7 cellular contexts compared by ENCODE assay signal in the genomic region with DNA sequence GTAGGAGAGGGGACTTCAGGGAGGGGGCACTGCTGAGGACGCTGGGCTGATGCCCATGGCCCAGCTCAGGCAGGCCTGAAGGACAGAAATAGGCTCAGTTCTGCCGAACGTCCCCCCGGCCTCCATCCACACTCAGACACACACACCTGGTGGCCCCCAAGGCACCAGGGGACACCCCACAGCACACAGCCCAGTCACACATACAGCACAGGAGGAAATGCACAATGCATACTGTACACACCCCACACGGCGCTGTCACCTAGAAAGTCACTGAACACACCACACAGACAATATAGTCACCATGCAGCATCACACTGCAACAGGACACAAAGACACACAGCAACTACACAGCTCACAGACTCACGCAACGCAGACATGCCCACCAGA. TPM values are rescaled to one million over a fixed set of nuclear protein-coding genes. Genes with fewer than 3 reads are reported as not detected.
DNase-seq lines count a peak whose midpoint lies in the region; ATAC-seq and TF ChIP-seq lines count a peak whose summit lies in the region.

No MANE protein-coding gene starts in this region.

- H3K27ac ChIP-seq in SK-N-MC (no peak overlapping the region), adrenal gland (no peak overlapping the region)

- 55 to 75% (median 73%) methylated on average over 5 to 8 of the region's 8 CpGs for WGBS in adrenal gland, 4 donors

- H3K4me1 ChIP-seq in endocrine pancreas (ENCODE audit: control insufficient read depth, insufficient read depth, low read length) = no peaks in the 10 kb centered on the region
- peaks cover 0 to 8% of the 10 kb centered on the region in 2 donors for H3K4me1 ChIP-seq in adrenal gland (replicated peaks in 1 of 2)

- H3K27me3 ChIP-seq in H7 (ENCODE audit: control insufficient read depth, insufficient read depth, low read length) (no peaks in the 10 kb centered on the region), endocrine pancreas (ENCODE audit: control insufficient read depth, insufficient read depth, low read length) (no peaks in the 10 kb centered on the region), adrenal gland (no peaks in the 10 kb centered on the region)

- ATAC-seq in sciatic nerve = no peak

- TF ChIP-seq POLR2A in adrenal gland (IDR thresholded peaks at IDR 0.05) = no peak

- H3K36me3 ChIP-seq in H7 (replicated peaks; ENCODE audit: control insufficient read depth, insufficient read depth, low read length) (no peaks in the 10 kb centered on the region; the same call in none of the 2 replicates), SK-N-MC (ENCODE audit: insufficient read depth, low read length) (no peaks in the 10 kb centered on the region), endocrine pancreas (ENCODE audit: control insufficient read depth, insufficient read depth, low read length) (no peaks in the 10 kb centered on the region), adrenal gland (replicated peaks in 1 of 2) (no peaks in the 10 kb centered on the region)

- no peak for TF ChIP-seq CTCF in adrenal gland (IDR thresholded peaks at IDR 0.05)

- intact Hi-C loops in adrenal gland (cut with DNase I) (no loop called here), sciatic nerve (cut with DNase I) (no loop called here)

- peak; percentile 57 for DNase-seq in H7
- DNase-seq in SK-N-MC (ENCODE audit: low read depth, low spot score) = no peak
- peak; percentile 49 for DNase-seq in stimulated activated CD4-positive, alpha-beta T cell treated with anti-CD3 and anti-CD28 coated beads, Interleukin-1b, Interleukin-23, amount 100 ng/mL, for 48 hours
- no peak for DNase-seq in adrenal gland
- no peak for DNase-seq in sciatic nerve (ENCODE audit: low spot score)
- no peak for DNase-seq in NCI-H1694 (lab: John Stamatoyannopoulos, UW)

- H3K9me3 ChIP-seq in SK-N-MC (ENCODE audit: low read depth, low read length) = no peaks in the 10 kb centered on the region
- H3K9me3 ChIP-seq in endocrine pancreas (ENCODE audit: control insufficient read depth, low read length) = no peaks in the 10 kb centered on the region
- H3K9me3 ChIP-seq in adrenal gland (replicated peaks in 1 of 3) = no peaks in the 10 kb centered on the region

- H3K9ac ChIP-seq in SK-N-MC (ENCODE audit: insufficient read length) (peak overlapping the region; percentile 14), endocrine pancreas (ENCODE audit: control insufficient read depth, insufficient read depth, low read length) (peak overlapping the region; percentile 73)

- H3K4me3 ChIP-seq in H7 (ENCODE audit: insufficient read depth, low read depth, low read length) = peak overlapping the region; percentile 23; the same call in 1 of the 2 replicates
- H3K4me3 ChIP-seq in SK-N-MC = peak overlapping the region; percentile 54; the same call in 1 of the 2 replicates
- peak overlapping the region; percentile 49 for H3K4me3 ChIP-seq in endocrine pancreas (ENCODE audit: control insufficient read depth, insufficient read depth, low read length)
- no peak overlapping the region for H3K4me3 ChIP-seq in adrenal gland

RNA-seq across cellular contexts. Expression of gene SYTL1, which starts 0.6 kb away (rescaled TPM):
- 5.6 and 6.4 TPM in 2 replicates for total RNA-seq in H7 (2014; rRNA removed; shearing (Covaris generic))
- 1 to 10 TPM in 3 of 8 donors, under 1 TPM in 4, not detected in 1; 0.43 to 2.0 (median 0.99) TPM for total RNA-seq in adrenal gland
- 10 to 100 TPM in 1 of 3 donors, 1 to 10 TPM in 1, not detected in 1; 3.0 to 10.9 TPM for polyA plus RNA-seq in adrenal gland
- total RNA-seq in sciatic nerve = 3.5 TPM

RNA-seq across cellular contexts. Expression of gene TMEM222, which starts 20.4 kb away (rescaled TPM):
- 41.0 and 53.4 TPM in 2 replicates for total RNA-seq in H7 (2014; rRNA removed; shearing (Covaris generic))
- total RNA-seq in adrenal gland = 10 to 100 TPM; 30.7 to 63.5 (median 49.8) TPM
- 10 to 100 TPM; 38.8 to 73.2 (median 66.8) TPM for polyA plus RNA-seq in adrenal gland
- 37.8 TPM for total RNA-seq in sciatic nerve

RNA-seq across cellular contexts. Expression of gene MAP3K6, which starts 24.4 kb away (rescaled TPM):
- 10.7 and 14.6 TPM in 2 replicates for total RNA-seq in H7 (2014; rRNA removed; shearing (Covaris generic))
- total RNA-seq in adrenal gland = 10 to 100 TPM; 10.5 to 48.2 (median 26.6) TPM
- 100 to 1,000 TPM in 1 of 3 donors, 10 to 100 TPM in 2; 14.2 to 136 (median 83.9) TPM for polyA plus RNA-seq in adrenal gland
- 88.4 TPM for total RNA-seq in sciatic nerve

RNA-seq across cellular contexts. Expression of gene FCN3, which starts 32.2 kb away (rescaled TPM):
- total RNA-seq in H7 (2014; rRNA removed; shearing (Covaris generic)) = 0.14 TPM in 1 of 2 replicates, not detected in the other
- total RNA-seq in adrenal gland = 10 to 100 TPM; 14.8 to 83.3 (median 44.8) TPM
- 10 to 100 TPM; 17.0 to 72.8 (median 23.2) TPM for polyA plus RNA-seq in adrenal gland
- 1.2 TPM for total RNA-seq in sciatic nerve

RNA-seq across cellular contexts. Expression of gene CD164L2, which starts 40.7 kb away (rescaled TPM):
- 1.7 and 3.8 TPM in 2 replicates for total RNA-seq in H7 (2014; rRNA removed; shearing (Covaris generic))
- total RNA-seq in adrenal gland (1 to 10 TPM in 1 of 8 donors, under 1 TPM in 2, not detected in 5; 0.18 to 2.6 (median 0.65) TPM), sciatic nerve (not detected)
- under 1 TPM in 2 of 3 donors, not detected in 1; 0.13 to 0.16 TPM for polyA plus RNA-seq in adrenal gland

Comparison
In these comparisons a context has a peak if more than half of its experiments do, and no peak if none do; other contexts are left out.
1. DNase-seq: peak in H7 (single experiment) and stimulated activated CD4-positive, alpha-beta T cell treated with anti-CD3 and anti-CD28 coated beads, Interleukin-1b, Interleukin-23, amount 100 ng/mL, for 48 hours (single experiment); none in SK-N-MC (single experiment), adrenal gland (0 of 7), sciatic nerve (single experiment) and NCI-H1694 (single experiment).
2. H3K4me3 ChIP-seq: peak in H7 (single experiment), SK-N-MC (single experiment) and endocrine pancreas (single experiment); none in adrenal gland (0 of 4).